ENCODE assay signal across 20 cellular contexts in genomic region chr2:236360486-236360885, GRCh38.
DNase-seq lines count a peak whose midpoint lies in the region; ATAC-seq and TF ChIP-seq lines count a peak whose summit lies in the region.
"Had no signal": no experiment of that assay in that cellular context is flagged by ENCODE, and none has a peak within 500 bp of the region (broad histone marks: within the 10 kb centered on the region; RNA-seq: fewer than 3 reads in every experiment).

No MANE protein-coding gene starts in this region.

- no peak overlapping the region for H2BK5ac ChIP-seq in H9 (ENCODE audit: insufficient read length, low read length)

- H3K36me3 ChIP-seq in gastroesophageal sphincter (no peaks in the 10 kb centered on the region), upper lobe of left lung (no peaks in the 10 kb centered on the region), Peyer's patch (no peaks in the 10 kb centered on the region)

- H3K9ac ChIP-seq in H9 (ENCODE audit: extremely low read depth, insufficient read length, low read length): no peak overlapping the region
- H3K9ac ChIP-seq: GM23248, KMS-11 had no signal

- peak; percentile 11 for DNase-seq in H9
- DNase-seq in astrocyte of the hippocampus (ENCODE audit: low read depth, low spot score): peak; percentile 74
- no peak for DNase-seq in upper lobe of left lung
- no peak for DNase-seq in GM03348 (ENCODE audit: low spot score)
- DNase-seq in Peyer's patch: no peak
- no peak for DNase-seq in DMS53 treated with DMSO at 0.1 percent for 48 hours (lab: John Stamatoyannopoulos, UW; ENCODE audit: unreplicated experiment)
- DNase-seq: CD4-positive, alpha-beta memory T cell; DND-41; GM23248; NCI-H1048; NCI-H146; NCI-H2081 treated with DMSO at 0.1 percent for 48 hours; NCI-H524 had no signal

- no peaks in the 10 kb centered on the region for H3K4me1 ChIP-seq in H9 (ENCODE audit: insufficient read depth, low read length)
- peaks cover 0 to 8% (median 0%) of the 10 kb centered on the region in 3 donors for H3K4me1 ChIP-seq in gastroesophageal sphincter
- no peaks in the 10 kb centered on the region for H3K4me1 ChIP-seq in upper lobe of left lung
- no peaks in the 10 kb centered on the region for H3K4me1 ChIP-seq in Peyer's patch

- H3K4me3 Mint-ChIP-seq in H9: no peak overlapping the region
- H3K4me3 Mint-ChIP-seq in nephron: no peak overlapping the region

- no peak overlapping the region for H3K56ac ChIP-seq in H9 (ENCODE audit: insufficient read length, low read depth, low read length)

- H4K20me1 ChIP-seq in H9 (ENCODE audit: control insufficient read depth, insufficient read depth, insufficient read length): no peaks in the 10 kb centered on the region

- H3K27ac ChIP-seq in H9 (ENCODE audit: insufficient read length, low read depth, low read length) (no peak overlapping the region), gastroesophageal sphincter (peak overlapping the region in 2 of 4 donors; percentile 18 to 46), upper lobe of left lung (no peak overlapping the region), Peyer's patch (no peak overlapping the region)
- H3K27ac ChIP-seq: GM23248, KMS-11 had no signal

- no peaks in the 10 kb centered on the region for H3K9me3 Mint-ChIP-seq in H9
- no peaks in the 10 kb centered on the region for H3K9me3 Mint-ChIP-seq in nephron
- H3K9me3 Mint-ChIP-seq: CD4-positive, alpha-beta memory T cell had no signal

- no peak overlapping the region for H2AK5ac ChIP-seq in H9 (ENCODE audit: insufficient read length, low read length)

- H3K23me2 ChIP-seq in H9 (ENCODE audit: insufficient read length, low read depth, low read length, poor library complexity, severe bottlenecking): no peaks in the 10 kb centered on the region

- H4K91ac ChIP-seq in H9 (ENCODE audit: insufficient read length, low read depth, low read length): no peak overlapping the region

- no peak overlapping the region for H2AFZ ChIP-seq in H9 (ENCODE audit: low read length)
- H2AFZ ChIP-seq: GM23248 had no signal

- no peak overlapping the region for H2BK120ac ChIP-seq in H9 (ENCODE audit: low read depth, low read length, poor library complexity, severe bottlenecking)

- H3K36me3 Mint-ChIP-seq in H9 (ENCODE audit: insufficient read depth in 1 of 3, low read depth in 3 of 3) (no peaks in the 10 kb centered on the region), nephron (ENCODE audit: low read depth) (peaks cover 7% of the 10 kb centered on the region)
- H3K36me3 Mint-ChIP-seq: CD4-positive, alpha-beta memory T cell had no signal

- H4K8ac ChIP-seq in H9 (replicated peaks; ENCODE audit: insufficient read length, low read depth, low read length): no peak overlapping the region

- no peaks in the 10 kb centered on the region for H3K79me2 ChIP-seq in H9 (ENCODE audit: insufficient read depth, low read length)

- no peak overlapping the region for H3K4me2 ChIP-seq in H9 (ENCODE audit: insufficient read depth, insufficient read length, low read length)
- H3K4me2 ChIP-seq: KMS-11 had no signal

- TF ChIP-seq EP300 in gastroesophageal sphincter (IDR thresholded peaks at IDR 0.05) (no peak), upper lobe of left lung (IDR thresholded peaks at IDR 0.05) (no peak)

- no peaks in the 10 kb centered on the region for H3K79me1 ChIP-seq in H9 (ENCODE audit: insufficient read depth, low read depth, low read length, poor library complexity, severe bottlenecking)

- no peak overlapping the region for H3K4ac ChIP-seq in H9 (ENCODE audit: low read depth, low read length)

- H3K4me3 ChIP-seq in gastroesophageal sphincter (no peak overlapping the region), upper lobe of left lung (no peak overlapping the region), Peyer's patch (no peak overlapping the region)
- H3K4me3 ChIP-seq: GM12878, GM23248 had no signal

- TF ChIP-seq POLR2A in gastroesophageal sphincter (IDR thresholded peaks at IDR 0.05) (no peak), upper lobe of left lung (IDR thresholded peaks at IDR 0.05) (no peak), Peyer's patch (IDR thresholded peaks at IDR 0.05) (no peak)

- H3K9me3 ChIP-seq in H9 (ENCODE audit: control insufficient read depth, low read depth, low read length): no peaks in the 10 kb centered on the region
- no peaks in the 10 kb centered on the region for H3K9me3 ChIP-seq in gastroesophageal sphincter
- H3K9me3 ChIP-seq in upper lobe of left lung: no peaks in the 10 kb centered on the region
- H3K9me3 ChIP-seq in Peyer's patch: no peaks in the 10 kb centered on the region

- H3K4me1 Mint-ChIP-seq in H9 (no peaks in the 10 kb centered on the region), nephron (peaks cover 8% of the 10 kb centered on the region)

- H2BK12ac ChIP-seq in H9 (ENCODE audit: insufficient read length, low read depth, low read length): no peak overlapping the region

- no peak overlapping the region for H2BK15ac ChIP-seq in H9 (ENCODE audit: low read depth, low read length)

- no peak overlapping the region for H3T11ph ChIP-seq in H9 (ENCODE audit: low read length)

- no peak overlapping the region for H2BK20ac ChIP-seq in H9 (ENCODE audit: low read depth, low read length, poor library complexity, severe bottlenecking)

- no peak overlapping the region for H3K27ac Mint-ChIP-seq in H9
- H3K27ac Mint-ChIP-seq in nephron: peak overlapping the region in 2 of 3 experiments; percentile 62 to 95

- no peaks in the 10 kb centered on the region for H3K27me3 Mint-ChIP-seq in H9 (ENCODE audit: low read depth)
- H3K27me3 Mint-ChIP-seq in nephron (ENCODE audit: low read depth): peaks cover 14% of the 10 kb centered on the region
- H3K27me3 Mint-ChIP-seq: CD4-positive, alpha-beta memory T cell had no signal

- ATAC-seq in gastroesophageal sphincter: peak; percentile 61
- no peak for ATAC-seq in upper lobe of left lung (ENCODE audit: low FRiP score in 2 of 2)
- ATAC-seq: GM12878, HCT116, HepG2, Right ventricle myocardium inferior had no signal

- no peak for TF ChIP-seq CTCF in H9 (conservative IDR thresholded peaks at IDR 0.05)
- no peak for TF ChIP-seq CTCF in gastroesophageal sphincter (IDR thresholded peaks at IDR 0.05)
- TF ChIP-seq CTCF in nephron (IDR thresholded peaks at IDR 0.05; ENCODE audit: unreplicated experiment in 3 of 3): no peak
- no peak for TF ChIP-seq CTCF in upper lobe of left lung (IDR thresholded peaks at IDR 0.05)
- no peak for TF ChIP-seq CTCF in Peyer's patch (IDR thresholded peaks at IDR 0.05)

- H3K18ac ChIP-seq in H9 (ENCODE audit: insufficient read length, low read depth, low read length): no peak overlapping the region

- H4K5ac ChIP-seq in H9 (ENCODE audit: insufficient read length, low read depth, low read length): no peak overlapping the region

- H3K27me3 ChIP-seq in H9 (ENCODE audit: insufficient read depth, low read length) (no peaks in the 10 kb centered on the region), gastroesophageal sphincter (no peaks in the 10 kb centered on the region), upper lobe of left lung (no peaks in the 10 kb centered on the region), Peyer's patch (no peaks in the 10 kb centered on the region)

- H3K14ac ChIP-seq in H9 (ENCODE audit: insufficient read depth, low read length): no peak overlapping the region

- no CpG with 5 or more reads among the region's 4 CpGs for WGBS in H9 (ENCODE audit: extremely low coverage, insufficient read length, low lambda C conversion rate)
- 49 to 52% methylated on average over 3 to 4 of the region's 4 CpGs for WGBS in gastroesophageal sphincter (ENCODE audit: low coverage in 1 of 2), 2 donors
- 44 to 73% methylated on average over 4 of the region's 4 CpGs for WGBS in upper lobe of left lung, 2 donors

- H3K23ac ChIP-seq in H9 (ENCODE audit: insufficient read length, low read depth, low read length): no peak overlapping the region

Comparison
In these comparisons a context has a peak if more than half of its experiments do, and no peak if none do; other contexts are left out.
1. DNase-seq: peak in H9 (single experiment) and astrocyte of the hippocampus (single experiment); none in upper lobe of left lung (0 of 2), GM03348 (single experiment), Peyer's patch (0 of 3) and DMS53 treated with DMSO at 0.1 percent for 48 hours (single experiment).
2. H3K27ac Mint-ChIP-seq: peak in nephron (2 of 3); none in H9 (0 of 3).